ENCODE assay signal across 23 cellular contexts in genomic region chr4:23911675-23912455, GRCh38. TPM values are rescaled to one million over a fixed set of nuclear protein-coding genes. Genes with fewer than 3 reads are reported as not detected.
DNase-seq lines count a peak whose midpoint lies in the region; ATAC-seq and TF ChIP-seq lines count a peak whose summit lies in the region.
"Had no signal": no experiment of that assay in that cellular context is flagged by ENCODE, and none has a peak within 500 bp of the region (broad histone marks: within the 10 kb centered on the region; RNA-seq: fewer than 3 reads in every experiment).

No MANE protein-coding gene starts in this region.

- no peaks in the 10 kb centered on the region for H3K27me3 Mint-ChIP-seq in activated CD8-positive, alpha-beta T cell treated with anti-CD3 and anti-CD28 coated beads for 36 hours
- H3K27me3 Mint-ChIP-seq: activated CD8-positive, alpha-beta memory T cell treated with anti-CD3 and anti-CD28 coated beads, Interleukin-2, amount 10 ng/mL, durations not matched to agents 7 days and 5 days; dendritic cell treated with granulocyte-macrophage colony-stimulating factor and Interleukin-4, amounts not matched to agents 40 ng/mL and 50 ng/mL, for 4 days had no signal

- no peaks in the 10 kb centered on the region for H3K36me3 Mint-ChIP-seq in activated CD8-positive, alpha-beta T cell treated with anti-CD3 and anti-CD28 coated beads for 36 hours (ENCODE audit: low read depth)
- H3K36me3 Mint-ChIP-seq: activated CD8-positive, alpha-beta memory T cell treated with anti-CD3 and anti-CD28 coated beads, Interleukin-2, amount 10 ng/mL, durations not matched to agents 7 days and 5 days had no signal

- intact Hi-C loops in activated CD8-positive, alpha-beta T cell treated with anti-CD3 and anti-CD28 coated beads for 36 hours (cut with micrococcal nuclease) = no loop called here

- H3K9me3 Mint-ChIP-seq in activated CD8-positive, alpha-beta T cell treated with anti-CD3 and anti-CD28 coated beads for 36 hours = no peaks in the 10 kb centered on the region
- H3K9me3 Mint-ChIP-seq: activated T-helper 2 cell treated with anti-CD3 and anti-CD28 coated beads, Interferon-gamma antibody, Interleukin-2, Interleukin-4, amounts not matched to agents 10 μg/mL and 5 μg/mL and 100 μg/mL, durations not matched to agents 14 hours and 24 hours and 36 hours; dendritic cell treated with granulocyte-macrophage colony-stimulating factor and Interleukin-4, amounts not matched to agents 40 ng/mL and 50 ng/mL, for 4 days had no signal

- POLR2A ChIA-PET in activated CD8-positive, alpha-beta T cell treated with anti-CD3 and anti-CD28 coated beads for 36 hours (lab: Charles Lee) = no interaction called here
- POLR2A ChIA-PET in RWPE1 (lab: Yijun Ruan, JAX; ENCODE audit: low non-redundant PET) = no interaction called here

- DNase-seq in activated CD8-positive, alpha-beta T cell treated with anti-CD3 and anti-CD28 coated beads for 36 hours = no peak
- DNase-seq in NCI-H1105 treated with DMSO at 0.1 percent for 48 hours (lab: John Stamatoyannopoulos, UW) (no peak), T1000 (lab: John Stamatoyannopoulos, UW) (no peak), RWPE1 (ENCODE audit: low spot score) (no peak)
- DNase-seq: activated CD4-positive, alpha-beta T cell treated with anti-CD3 and anti-CD28 coated beads for 1 hour; activated CD8-positive, alpha-beta memory T cell treated with anti-CD3 and anti-CD28 coated beads, Interleukin-2, amount 10 ng/mL, durations not matched to agents 7 days and 5 days; DMS153; islet precursor cell; NCI-H2227 treated with DMSO at 0.1 percent for 48 hours; ovary; stimulated activated naive CD8-positive, alpha-beta T cell treated with anti-CD3 and anti-CD28 coated beads, Interleukin-15, Interleukin-2, amounts not matched to agents 100 U/mL and 50 U/mL, for 24 hours; T-helper 9 cell; transverse colon had no signal

- H3K4me3 Mint-ChIP-seq in activated CD8-positive, alpha-beta T cell treated with anti-CD3 and anti-CD28 coated beads for 36 hours = no peak overlapping the region
- H3K4me3 Mint-ChIP-seq: activated CD8-positive, alpha-beta memory T cell treated with anti-CD3 and anti-CD28 coated beads, Interleukin-2, amount 10 ng/mL, durations not matched to agents 7 days and 5 days; dendritic cell treated with granulocyte-macrophage colony-stimulating factor and Interleukin-4, amounts not matched to agents 40 ng/mL and 50 ng/mL, for 4 days had no signal

- CTCF ChIA-PET in activated CD8-positive, alpha-beta T cell treated with anti-CD3 and anti-CD28 coated beads for 36 hours (lab: Charles Lee) = no interaction called here
- CTCF ChIA-PET in RWPE1 (lab: Yijun Ruan, JAX) = no interaction called here

- no peak overlapping the region for H3K27ac Mint-ChIP-seq in activated CD8-positive, alpha-beta T cell treated with anti-CD3 and anti-CD28 coated beads for 36 hours
- H3K27ac Mint-ChIP-seq: activated CD8-positive, alpha-beta memory T cell treated with anti-CD3 and anti-CD28 coated beads, Interleukin-2, amount 10 ng/mL, durations not matched to agents 7 days and 5 days; activated T-helper 2 cell treated with anti-CD3 and anti-CD28 coated beads, Interferon-gamma antibody, Interleukin-2, Interleukin-4, amounts not matched to agents 10 μg/mL and 5 μg/mL and 100 μg/mL, durations not matched to agents 14 hours and 24 hours and 36 hours; dendritic cell treated with granulocyte-macrophage colony-stimulating factor and Interleukin-4, amounts not matched to agents 40 ng/mL and 50 ng/mL, for 4 days had no signal

- no peaks in the 10 kb centered on the region for H3K4me1 Mint-ChIP-seq in activated CD8-positive, alpha-beta T cell treated with anti-CD3 and anti-CD28 coated beads for 36 hours (ENCODE audit: low read depth)
- H3K4me1 Mint-ChIP-seq: activated CD8-positive, alpha-beta memory T cell treated with anti-CD3 and anti-CD28 coated beads, Interleukin-2, amount 10 ng/mL, durations not matched to agents 7 days and 5 days had no signal

- no peak for TF ChIP-seq CTCF in activated CD8-positive, alpha-beta T cell treated with anti-CD3 and anti-CD28 coated beads for 36 hours (IDR thresholded peaks at IDR 0.05)
- TF ChIP-seq CTCF in RWPE1 (conservative IDR thresholded peaks at IDR 0.05; ENCODE audit: low read depth) = no peak

- H3K27ac ChIP-seq in RWPE1 = no peak overlapping the region
- H3K27ac ChIP-seq: hepatocyte, ovary, SK-N-MC, transverse colon had no signal

- ATAC-seq in GM18858 (IDR thresholded peaks at IDR 0.05; ENCODE audit: unreplicated experiment) (peak; percentile 84), GM21447 (IDR thresholded peaks at IDR 0.05; ENCODE audit: unreplicated experiment) (peak; percentile 72), HG02870 (IDR thresholded peaks at IDR 0.05; ENCODE audit: unreplicated experiment) (peak; percentile 84), HG03521 (IDR thresholded peaks at IDR 0.05; ENCODE audit: unreplicated experiment) (peak; percentile 70)
- ATAC-seq in activated CD8-positive, alpha-beta T cell treated with anti-CD3 and anti-CD28 coated beads for 36 hours = no peak
- ATAC-seq: activated CD8-positive, alpha-beta memory T cell treated with anti-CD3 and anti-CD28 coated beads, Interleukin-2, amount 10 ng/mL, durations not matched to agents 7 days and 5 days; Panc1; sciatic nerve; stimulated activated naive CD8-positive, alpha-beta T cell treated with anti-CD3 and anti-CD28 coated beads, Interleukin-15, Interleukin-2, amounts not matched to agents 100 U/mL and 50 U/mL, for 24 hours had no signal

RNA-seq across cellular contexts. Expression of gene PPARGC1A, which starts 22.0 kb away (rescaled TPM):
- total RNA-seq in activated CD8-positive, alpha-beta T cell treated with anti-CD3 and anti-CD28 coated beads for 36 hours = not detected
- total RNA-seq: activated CD8-positive, alpha-beta memory T cell treated with anti-CD3 and anti-CD28 coated beads, Interleukin-2, amount 10 ng/mL, durations not matched to agents 7 days and 5 days; activated T-helper 2 cell treated with anti-CD3 and anti-CD28 coated beads, Interferon-gamma antibody, Interleukin-2, Interleukin-4, amounts not matched to agents 10 μg/mL and 5 μg/mL and 100 μg/mL, durations not matched to agents 14 hours and 24 hours and 36 hours had no signal
